Comparison of ENCODE assay signal across 8 cellular contexts in the genomic region with DNA sequence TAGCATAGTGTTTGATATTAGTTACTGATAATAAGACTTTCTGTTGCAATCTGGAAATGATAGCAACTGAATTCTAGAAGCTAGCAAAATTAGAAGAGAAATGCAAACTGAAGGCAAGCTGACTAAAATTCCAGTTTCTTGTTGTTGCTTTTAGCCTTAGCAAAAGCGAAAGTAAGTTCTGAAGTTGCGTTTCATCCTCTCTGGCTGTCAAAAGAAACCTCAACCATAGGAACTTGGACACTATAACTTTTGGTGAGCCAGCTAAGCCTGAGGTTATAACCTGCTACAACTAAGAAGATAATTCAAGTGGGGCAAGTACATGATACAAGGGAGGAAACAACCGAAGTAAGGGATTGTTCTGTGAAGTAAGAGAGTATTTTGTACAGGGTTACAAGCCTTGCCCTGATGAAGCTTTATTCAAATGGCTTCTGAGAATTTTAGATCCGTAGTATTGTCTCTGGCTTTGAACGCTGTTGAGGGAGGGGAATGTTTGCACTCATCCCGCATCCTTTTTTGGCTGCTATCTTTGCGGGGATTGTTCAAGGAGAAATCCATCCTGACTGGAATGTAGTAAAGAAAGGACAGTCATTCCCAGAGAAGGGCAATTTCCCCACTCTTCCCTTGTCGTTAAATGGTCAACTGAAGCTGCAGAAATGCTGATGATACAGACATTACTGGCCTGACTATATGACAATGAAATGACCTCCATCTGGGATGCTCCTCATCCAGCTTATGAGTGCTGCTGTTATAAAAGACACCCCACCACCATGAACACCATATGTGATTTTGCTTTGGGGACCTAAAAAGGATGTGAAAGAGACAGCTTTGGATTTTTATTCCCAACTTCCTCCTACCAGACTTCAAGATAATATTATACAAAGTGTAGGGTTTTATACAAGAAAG. TPM values are rescaled to one million over a fixed set of nuclear protein-coding genes. Genes with fewer than 3 reads are reported as not detected.
DNase-seq lines count a peak whose midpoint lies in the region; ATAC-seq and TF ChIP-seq lines count a peak whose summit lies in the region.

No MANE protein-coding gene starts in this region.

- no peak for DNase-seq in activated T-cell treated with anti-CD3 and anti-CD28 coated beads, Interleukin-2, amount 50 U/mL, for 4 hours
- no peak for DNase-seq in activated T-cell treated with anti-CD3 and anti-CD28 coated beads, Interleukin-2, amount 50 U/mL, for 48 hours
- DNase-seq in activated T-helper 1 cell treated with anti-CD3 and anti-CD28 coated beads, Interleukin-12 subunit alpha, Interleukin-12 subunit beta, Interleukin-2, Interleukin-4 antibody, amounts not matched to agents 30 ng/mL and 10 ng/mL and 1 ng/mL, durations not matched to agents 14 hours and 24 hours and 36 hours (ENCODE audit: low spot score), result no peak
- DNase-seq in NCI-H226, result no peak
- DNase-seq in GF-D8 (lab: John Stamatoyannopoulos, UW), result no peak
- no peak for DNase-seq in PC-3

- H3K36me3 ChIP-seq in mucosa of stomach (ENCODE audit: control insufficient read depth, insufficient read depth, low read length) (no peaks in the 10 kb centered on the region), PC-3 (ENCODE audit: low read depth, low read length) (no peaks in the 10 kb centered on the region)

- H3K79me2 ChIP-seq in PC-3 (ENCODE audit: low read length), result no peaks in the 10 kb centered on the region

- H3K4me3 Mint-ChIP-seq in activated T-cell treated with anti-CD3 and anti-CD28 coated beads, Interleukin-2, amount 50 U/mL, for 4 hours, result peak overlapping the region; percentile 78
- H3K4me3 Mint-ChIP-seq in activated T-helper 1 cell treated with anti-CD3 and anti-CD28 coated beads, Interleukin-12 subunit alpha, Interleukin-12 subunit beta, Interleukin-2, Interleukin-4 antibody, amounts not matched to agents 30 ng/mL and 10 ng/mL and 1 ng/mL, durations not matched to agents 14 hours and 24 hours and 36 hours, result peak overlapping the region; percentile 82

- H3K9me3 ChIP-seq in mucosa of stomach (ENCODE audit: control insufficient read depth, low read length) (no peaks in the 10 kb centered on the region), PC-3 (ENCODE audit: low read length) (no peaks in the 10 kb centered on the region)

- H4K20me1 ChIP-seq in PC-3 (ENCODE audit: low read length), result no peaks in the 10 kb centered on the region

- POLR2A ChIA-PET in PC-3 (lab: Charles Lee; ENCODE audit: unreplicated experiment), result no interaction called here

- no peak overlapping the region for H2AFZ ChIP-seq in PC-3 (ENCODE audit: low read length)

- no peak overlapping the region for H3K4me3 ChIP-seq in mucosa of stomach (ENCODE audit: low read length)
- H3K4me3 ChIP-seq in PC-3 (ENCODE audit: low read length), result no peak overlapping the region

- H3K9me2 ChIP-seq in PC-3 (replicated peaks; ENCODE audit: low read length), result no peaks in the 10 kb centered on the region

- intact Hi-C loops in activated T-helper 1 cell treated with anti-CD3 and anti-CD28 coated beads, Interleukin-12 subunit alpha, Interleukin-12 subunit beta, Interleukin-2, Interleukin-4 antibody, amounts not matched to agents 30 ng/mL and 10 ng/mL and 1 ng/mL, durations not matched to agents 14 hours and 24 hours and 36 hours (cut with micrococcal nuclease), result no loop called here
- intact Hi-C loops in PC-3 (cut with micrococcal nuclease), result no loop called here

- H3K27me3 ChIP-seq in mucosa of stomach (ENCODE audit: control insufficient read depth, insufficient read depth, low read length) (no peaks in the 10 kb centered on the region), PC-3 (ENCODE audit: low read length) (no peaks in the 10 kb centered on the region)

- ATAC-seq in activated T-cell treated with anti-CD3 and anti-CD28 coated beads, Interleukin-2, amount 50 U/mL, for 4 hours, result peak; percentile 89
- peak; percentile 87 for ATAC-seq in HG03097 (IDR thresholded peaks at IDR 0.05; ENCODE audit: low FRiP score, unreplicated experiment)
- ATAC-seq in PC-3, result no peak

- H3K4me2 ChIP-seq in PC-3 (ENCODE audit: low read length), result no peak overlapping the region

- CTCF ChIA-PET in PC-3 (lab: Charles Lee), result no interaction called here

- no peaks in the 10 kb centered on the region for H3F3A ChIP-seq in PC-3 (ENCODE audit: low read length, unreplicated experiment)

- H3K9me3 Mint-ChIP-seq in activated T-cell treated with anti-CD3 and anti-CD28 coated beads, Interleukin-2, amount 50 U/mL, for 4 hours, result no peaks in the 10 kb centered on the region
- H3K9me3 Mint-ChIP-seq in activated T-helper 1 cell treated with anti-CD3 and anti-CD28 coated beads, Interleukin-12 subunit alpha, Interleukin-12 subunit beta, Interleukin-2, Interleukin-4 antibody, amounts not matched to agents 30 ng/mL and 10 ng/mL and 1 ng/mL, durations not matched to agents 14 hours and 24 hours and 36 hours, result peaks cover 5% of the 10 kb centered on the region

- BruUV-seq in PC-3 (replicated peaks; lab: Mats Ljungman, UMichigan), result no TSS peak

- H3K36me3 Mint-ChIP-seq in activated T-cell treated with anti-CD3 and anti-CD28 coated beads, Interleukin-2, amount 50 U/mL, for 4 hours (ENCODE audit: insufficient read depth), result no peaks in the 10 kb centered on the region
- peaks cover 4% of the 10 kb centered on the region for H3K36me3 Mint-ChIP-seq in activated T-helper 1 cell treated with anti-CD3 and anti-CD28 coated beads, Interleukin-12 subunit alpha, Interleukin-12 subunit beta, Interleukin-2, Interleukin-4 antibody, amounts not matched to agents 30 ng/mL and 10 ng/mL and 1 ng/mL, durations not matched to agents 14 hours and 24 hours and 36 hours (ENCODE audit: low read depth)

- TF ChIP-seq CTCF in PC-3 (conservative IDR thresholded peaks at IDR 0.05; ENCODE audit: low read depth, low read length), result no peak

- H3K27ac Mint-ChIP-seq in activated T-helper 1 cell treated with anti-CD3 and anti-CD28 coated beads, Interleukin-12 subunit alpha, Interleukin-12 subunit beta, Interleukin-2, Interleukin-4 antibody, amounts not matched to agents 30 ng/mL and 10 ng/mL and 1 ng/mL, durations not matched to agents 14 hours and 24 hours and 36 hours, result peak overlapping the region; percentile 80

- H3K27ac ChIP-seq in PC-3 (ENCODE audit: low read length), result no peak overlapping the region

- H3K27me3 Mint-ChIP-seq in activated T-cell treated with anti-CD3 and anti-CD28 coated beads, Interleukin-2, amount 50 U/mL, for 4 hours (ENCODE audit: low read depth), result no peaks in the 10 kb centered on the region
- no peaks in the 10 kb centered on the region for H3K27me3 Mint-ChIP-seq in activated T-helper 1 cell treated with anti-CD3 and anti-CD28 coated beads, Interleukin-12 subunit alpha, Interleukin-12 subunit beta, Interleukin-2, Interleukin-4 antibody, amounts not matched to agents 30 ng/mL and 10 ng/mL and 1 ng/mL, durations not matched to agents 14 hours and 24 hours and 36 hours (ENCODE audit: insufficient read depth)

- H3K4me1 ChIP-seq in mucosa of stomach (ENCODE audit: control insufficient read depth, insufficient read depth, low read length) (no peaks in the 10 kb centered on the region), PC-3 (ENCODE audit: insufficient read depth, low read length) (no peaks in the 10 kb centered on the region)

- H3K9ac ChIP-seq in mucosa of stomach (ENCODE audit: low read length) (peak overlapping the region; percentile 37), PC-3 (ENCODE audit: low read length) (no peak overlapping the region)

- H3K4me1 Mint-ChIP-seq in activated T-cell treated with anti-CD3 and anti-CD28 coated beads, Interleukin-2, amount 50 U/mL, for 4 hours (ENCODE audit: low read depth), result peaks cover 26% of the 10 kb centered on the region
- peaks cover 26% of the 10 kb centered on the region for H3K4me1 Mint-ChIP-seq in activated T-helper 1 cell treated with anti-CD3 and anti-CD28 coated beads, Interleukin-12 subunit alpha, Interleukin-12 subunit beta, Interleukin-2, Interleukin-4 antibody, amounts not matched to agents 30 ng/mL and 10 ng/mL and 1 ng/mL, durations not matched to agents 14 hours and 24 hours and 36 hours (ENCODE audit: low read depth)

RNA-seq across cellular contexts. Expression of a gene that starts 7.0 kb away (rescaled TPM):
- 10 to 100 TPM; 38.9 to 41.7 (median 39.3) TPM for total RNA-seq in activated T-cell treated with anti-CD3 and anti-CD28 coated beads, Interleukin-2, amount 50 U/mL, for 4 hours
- total RNA-seq in activated T-helper 1 cell treated with anti-CD3 and anti-CD28 coated beads, Interleukin-12 subunit alpha, Interleukin-12 subunit beta, Interleukin-2, Interleukin-4 antibody, amounts not matched to agents 30 ng/mL and 10 ng/mL and 1 ng/mL, durations not matched to agents 14 hours and 24 hours and 36 hours, result 63.7 and 65.0 TPM in 2 replicates
- 39.1 and 50.1 TPM in 2 replicates for total RNA-seq in PC-3 (2014; rRNA removed)
